2 cellular contexts compared by ENCODE assay signal in genomic region chr22:25170426-25170980, GRCh38.
TF ChIP-seq lines count a peak whose summit lies in the region.

No MANE protein-coding gene starts in this region.

TF ChIP-seq in WTC11, 78 proteins besides CTCF, POLR2A, EP300 and RAD21:
- TF ChIP-seq GTF2I (CRISPR knock-in tag; conservative IDR thresholded peaks at IDR 0.05): no peak
TF ChIP-seq in WTC11: peak in this region for 0.

TF ChIP-seq in HepG2, 621 proteins besides CTCF, POLR2A, EP300 and RAD21:
- no peak for TF ChIP-seq HOXA9 (CRISPR knock-in tag; IDR thresholded peaks at IDR 0.05; ENCODE audit: borderline replicate concordance)
- no peak for TF ChIP-seq SIN3B (IDR thresholded peaks at IDR 0.05; ENCODE audit: low read length)
- no peak for TF ChIP-seq GATAD1 (CRISPR knock-in tag; IDR thresholded peaks at IDR 0.05)
- no peak for TF ChIP-seq ZBTB8A (CRISPR knock-in tag; IDR thresholded peaks at IDR 0.05; ENCODE audit: borderline replicate concordance, low read depth)
- no peak for TF ChIP-seq SOX5 (CRISPR knock-in tag; IDR thresholded peaks at IDR 0.05; ENCODE audit: borderline replicate concordance)
- TF ChIP-seq WIZ (CRISPR knock-in tag; IDR thresholded peaks at IDR 0.05): no peak
- no peak for TF ChIP-seq ZSCAN12 (CRISPR knock-in tag; IDR thresholded peaks at IDR 0.05)
- TF ChIP-seq ZNF747 (CRISPR knock-in tag; IDR thresholded peaks at IDR 0.05; ENCODE audit: borderline replicate concordance): no peak
- TF ChIP-seq NFYC (CRISPR knock-in tag; IDR thresholded peaks at IDR 0.05): no peak
- no peak for TF ChIP-seq ZBTB39 (CRISPR knock-in tag; IDR thresholded peaks at IDR 0.05)
- TF ChIP-seq HNF4A (CRISPR knock-in tag; IDR thresholded peaks at IDR 0.05): no peak
- no peak for TF ChIP-seq ZNF775 (CRISPR knock-in tag; IDR thresholded peaks at IDR 0.05; ENCODE audit: borderline replicate concordance)
- no peak for TF ChIP-seq NR0B2 (CRISPR knock-in tag; IDR thresholded peaks at IDR 0.05)
- TF ChIP-seq ZNF609 (CRISPR knock-in tag; IDR thresholded peaks at IDR 0.05; ENCODE audit: borderline replicate concordance): no peak
- no peak for TF ChIP-seq SMAD9 (CRISPR knock-in tag; IDR thresholded peaks at IDR 0.05)
- no peak for TF ChIP-seq GLI4 (CRISPR knock-in tag; IDR thresholded peaks at IDR 0.05; ENCODE audit: borderline replicate concordance)
- no peak for TF ChIP-seq EED (CRISPR knock-in tag; IDR thresholded peaks at IDR 0.05)
- no peak for TF ChIP-seq RFX1 (IDR thresholded peaks at IDR 0.05)
